ENCODE assay signal across 1 cellular context in genomic region chr9:137383453-137384115, GRCh38.
TF ChIP-seq lines count a peak whose summit lies in the region.

No MANE protein-coding gene starts in this region.

TF ChIP-seq in GM23338, 12 proteins besides CTCF, POLR2A, EP300 and RAD21 (continued from another document):
- TF ChIP-seq ETS1 (IDR thresholded peaks at IDR 0.05) = no peak
- no peak for TF ChIP-seq JUNB (IDR thresholded peaks at IDR 0.05; ENCODE audit: unreplicated experiment)
- TF ChIP-seq ZNF462 (CRISPR knock-in tag; IDR thresholded peaks at IDR 0.05) = no peak
- no peak for TF ChIP-seq ZNF331 (CRISPR knock-in tag; IDR thresholded peaks at IDR 0.05; ENCODE audit: low read depth)
- TF ChIP-seq EZH2phosphoT487 (IDR thresholded peaks at IDR 0.05; ENCODE audit: unreplicated experiment) = no peak
- no peak for TF ChIP-seq NANOG (IDR thresholded peaks at IDR 0.05; ENCODE audit: borderline replicate concordance)
- no peak for TF ChIP-seq CREB1 (CRISPR knock-in tag; IDR thresholded peaks at IDR 0.05; ENCODE audit: low read depth)
- no peak for TF ChIP-seq ZNF114 (CRISPR knock-in tag; IDR thresholded peaks at IDR 0.05)
